14 cellular contexts compared by ENCODE assay signal in genomic region chr12:7127916-7128626, GRCh38. TPM values are rescaled to one million over a fixed set of nuclear protein-coding genes. Genes with fewer than 3 reads are reported as not detected.
DNase-seq lines count a peak whose midpoint lies in the region; ATAC-seq and TF ChIP-seq lines count a peak whose summit lies in the region.
"Had no signal": no experiment of that assay in that cellular context is flagged by ENCODE, and none has a peak within 500 bp of the region (broad histone marks: within the 10 kb centered on the region; RNA-seq: fewer than 3 reads in every experiment).

No MANE protein-coding gene starts in this region.

- H3K9ac ChIP-seq in iPS-15b (ENCODE audit: low read depth, low read length): peak overlapping the region; percentile 16
- H3K9ac ChIP-seq in parathyroid adenoma: no peak overlapping the region

- H3K9me3 Mint-ChIP-seq in GM23338: no peaks in the 10 kb centered on the region; the same call in 2 of the 3 replicates
- no peaks in the 10 kb centered on the region for H3K9me3 Mint-ChIP-seq in activated CD4-positive, alpha-beta memory T cell treated with anti-CD3 and anti-CD28 coated beads for 36 hours

- H3K27me3 Mint-ChIP-seq in GM23338 (ENCODE audit: insufficient read depth, low read depth, poor library complexity): peaks cover 17% of the 10 kb centered on the region
- no peaks in the 10 kb centered on the region for H3K27me3 Mint-ChIP-seq in activated CD4-positive, alpha-beta memory T cell treated with anti-CD3 and anti-CD28 coated beads for 36 hours

- ATAC-seq in GM23338: no peak
- no peak for ATAC-seq in HG02763 (IDR thresholded peaks at IDR 0.05; ENCODE audit: unreplicated experiment)
- no peak for ATAC-seq in GM19455 (IDR thresholded peaks at IDR 0.05; ENCODE audit: unreplicated experiment)
- ATAC-seq in HG03469 (IDR thresholded peaks at IDR 0.05; ENCODE audit: unreplicated experiment): no peak

- CTCF ChIA-PET in activated CD4-positive, alpha-beta memory T cell treated with anti-CD3 and anti-CD28 coated beads for 36 hours (lab: Charles Lee): interaction anchor here (1.4 kb wide), 1 partner anchor 15 kb away, joined by 5 read pairs; no protein-coding TSS in a partner anchor

- no peaks in the 10 kb centered on the region; the same call in 1 of the 2 replicates for H4K20me1 ChIP-seq in GM23338 (replicated peaks; ENCODE audit: insufficient read depth)

- H3K36me3 ChIP-seq in GM23338 (ENCODE audit: insufficient read depth) (no peaks in the 10 kb centered on the region), iPS-15b (ENCODE audit: control insufficient read depth, insufficient read depth, low read length) (peaks cover 3% of the 10 kb centered on the region), parathyroid adenoma (ENCODE audit: control insufficient read depth, insufficient read depth, low read length) (no peaks in the 10 kb centered on the region)

- 0 out of 2 replicates have a peak overlapping the region, but pooled peaks have one; percentile 97 for H3K4me3 ChIP-seq in GM23338
- H3K4me3 ChIP-seq in iPS-15b (ENCODE audit: low read depth, low read length): peak overlapping the region; percentile 3
- peak overlapping the region; percentile 42 for H3K4me3 ChIP-seq in parathyroid adenoma (ENCODE audit: low read depth, low read length)

- H2AFZ ChIP-seq in GM23338 (no peak overlapping the region), parathyroid adenoma (no peak overlapping the region)

- intact Hi-C loops in activated CD4-positive, alpha-beta memory T cell treated with anti-CD3 and anti-CD28 coated beads for 36 hours (cut with micrococcal nuclease): no loop called here

- POLR2A ChIA-PET in activated CD4-positive, alpha-beta memory T cell treated with anti-CD3 and anti-CD28 coated beads for 36 hours (lab: Charles Lee): no interaction called here

- H3K4me2 ChIP-seq in GM23338 (peak overlapping the region; percentile 100), parathyroid adenoma (ENCODE audit: low read length) (peak overlapping the region; percentile 31)

- H3K4me1 Mint-ChIP-seq in GM23338: peaks cover 38% of the 10 kb centered on the region
- H3K4me1 Mint-ChIP-seq in activated CD4-positive, alpha-beta memory T cell treated with anti-CD3 and anti-CD28 coated beads for 36 hours (ENCODE audit: low read depth): peaks cover 28% of the 10 kb centered on the region

- no peak for DNase-seq in GM23338 (ENCODE audit: low spot score)
- DNase-seq in activated CD4-positive, alpha-beta memory T cell treated with anti-CD3 and anti-CD28 coated beads for 36 hours: no peak
- no peak for DNase-seq in OCI-M2 (lab: John Stamatoyannopoulos, UW; ENCODE audit: unreplicated experiment)
- DNase-seq: activated T-cell treated with anti-CD3 and anti-CD28 coated beads, Interleukin-2, amount 50 U/mL, for 1 hour; C1 segment of cervical spinal cord; IMR-90; NCI-H82; SIG-M5 had no signal

- H3K4me1 ChIP-seq in GM23338 (ENCODE audit: insufficient read depth): peaks cover 16% of the 10 kb centered on the region
- peaks cover 13% of the 10 kb centered on the region for H3K4me1 ChIP-seq in iPS-15b (ENCODE audit: control insufficient read depth, insufficient read depth, low read length)
- peaks cover 8% of the 10 kb centered on the region for H3K4me1 ChIP-seq in parathyroid adenoma

- 0 out of 2 replicates have a peak, but pooled peaks cover 4% of the 10 kb centered on the region for H3F3A ChIP-seq in GM23338 (replicated peaks; ENCODE audit: low read depth)

- H3K9me2 ChIP-seq in GM23338 (ENCODE audit: insufficient read depth): 0 out of 2 replicates have a peak, but pooled peaks cover 5% of the 10 kb centered on the region

- TF ChIP-seq CTCF in GM23338 (conservative IDR thresholded peaks at IDR 0.05; ENCODE audit: low read depth in 2 of 2) (no peak), parathyroid adenoma (IDR thresholded peaks at IDR 0.05) (no peak)

- H3K36me3 Mint-ChIP-seq in GM23338 (ENCODE audit: low read depth): no peaks in the 10 kb centered on the region; the same call in 2 of the 3 replicates
- H3K36me3 Mint-ChIP-seq in activated CD4-positive, alpha-beta memory T cell treated with anti-CD3 and anti-CD28 coated beads for 36 hours: no peaks in the 10 kb centered on the region

- H3K27me3 ChIP-seq in GM23338 (ENCODE audit: insufficient read depth) (no peaks in the 10 kb centered on the region), iPS-15b (ENCODE audit: control insufficient read depth, insufficient read depth, low read length) (peaks cover 11% of the 10 kb centered on the region), parathyroid adenoma (ENCODE audit: control insufficient read depth, insufficient read depth, low read length) (no peaks in the 10 kb centered on the region)

- no peak overlapping the region for H3K27ac Mint-ChIP-seq in GM23338
- H3K27ac Mint-ChIP-seq in activated CD4-positive, alpha-beta memory T cell treated with anti-CD3 and anti-CD28 coated beads for 36 hours: no peak overlapping the region

- H3K27ac ChIP-seq in GM23338 (ENCODE audit: low read depth) (no peak overlapping the region), parathyroid adenoma (no peak overlapping the region)

- H3K79me2 ChIP-seq in GM23338 (replicated peaks; ENCODE audit: insufficient read depth) (no peaks in the 10 kb centered on the region), parathyroid adenoma (no peaks in the 10 kb centered on the region)

- peak overlapping the region; percentile 88 for H3K4me3 Mint-ChIP-seq in GM23338
- H3K4me3 Mint-ChIP-seq in activated CD4-positive, alpha-beta memory T cell treated with anti-CD3 and anti-CD28 coated beads for 36 hours: peak overlapping the region; percentile 1

- no peaks in the 10 kb centered on the region for H3K9me3 ChIP-seq in iPS-15b (ENCODE audit: control insufficient read depth, insufficient read depth, low read length)
- no peaks in the 10 kb centered on the region for H3K9me3 ChIP-seq in parathyroid adenoma (ENCODE audit: control insufficient read depth, low read length)

RNA-seq across cellular contexts. Expression of gene RBP5, which starts 0.6 kb away (rescaled TPM):
- total RNA-seq in GM23338 (2014; rRNA removed; shearing (Covaris generic)): 3.0 TPM in 1 of 2 replicates, not detected in the other
- polyA plus RNA-seq in GM23338 (2016; fragmentation: Nextera tagmentation; extraction: Ambion mirVana): 0.73 and 1.2 TPM in 2 replicates
- total RNA-seq in activated CD4-positive, alpha-beta memory T cell treated with anti-CD3 and anti-CD28 coated beads for 36 hours: under 1 TPM in 1 of 2 experiments, not detected in 1; 0.21 TPM
- total RNA-seq: IMR-90, pulmonary artery endothelial cell had no signal

RNA-seq across cellular contexts. Expression of gene CLSTN3, which starts 2.1 kb away (rescaled TPM):
- total RNA-seq in GM23338 (2014; rRNA removed; shearing (Covaris generic)): 27.9 and 46.9 TPM in 2 replicates
- 5.0 and 5.8 TPM in 2 replicates for polyA plus RNA-seq in GM23338 (2016; fragmentation: Nextera tagmentation; extraction: Ambion mirVana)
- 10 to 100 TPM; 40.1 to 44.7 TPM for total RNA-seq in activated CD4-positive, alpha-beta memory T cell treated with anti-CD3 and anti-CD28 coated beads for 36 hours

RNA-seq across cellular contexts. Expression of gene C1RL, which starts 19.1 kb away (rescaled TPM):
- 8.8 and 10.0 TPM in 2 replicates for total RNA-seq in GM23338 (2014; rRNA removed; shearing (Covaris generic))
- 7.3 and 9.1 TPM in 2 replicates for polyA plus RNA-seq in GM23338 (2016; fragmentation: Nextera tagmentation; extraction: Ambion mirVana)
- 10 to 100 TPM; 17.1 to 22.6 TPM for total RNA-seq in activated CD4-positive, alpha-beta memory T cell treated with anti-CD3 and anti-CD28 coated beads for 36 hours

RNA-seq across cellular contexts. Expression of gene C1R, which starts 35.8 kb away (rescaled TPM):
- total RNA-seq in GM23338 (2014; rRNA removed; shearing (Covaris generic)): 6.1 and 8.8 TPM in 2 replicates
- 5.9 and 6.4 TPM in 2 replicates for polyA plus RNA-seq in GM23338 (2016; fragmentation: Nextera tagmentation; extraction: Ambion mirVana)
- total RNA-seq in activated CD4-positive, alpha-beta memory T cell treated with anti-CD3 and anti-CD28 coated beads for 36 hours: 1 to 10 TPM; 1.4 to 2.2 TPM

Comparison
In these comparisons a context has a peak if more than half of its experiments do, and no peak if none do; other contexts are left out.
1. H3K4me3 ChIP-seq: peak in every context shown above with its lines; median percentile 97 in GM23338; 42 in parathyroid adenoma; 3 in iPS-15b.